23 cellular contexts compared by ENCODE assay signal in genomic region chr16:57897053-57897784, GRCh38.
"Had no signal": no experiment of that assay in that cellular context is flagged by ENCODE, and none has a peak within 500 bp of the region (broad histone marks: within the 10 kb centered on the region; RNA-seq: fewer than 3 reads in every experiment).

No MANE protein-coding gene starts in this region.

- H3K4me1 ChIP-seq: gastroesophageal sphincter, testis had no signal

- H3K9me3 Mint-ChIP-seq: natural killer cell had no signal

- H3K36me3 ChIP-seq: gastroesophageal sphincter, transverse colon had no signal

- H3K27me3 ChIP-seq: hepatocyte, testis had no signal

- H3K4me2 ChIP-seq: hepatocyte had no signal

- H2AFZ ChIP-seq: hepatocyte had no signal

- H3K79me2 ChIP-seq: hepatocyte had no signal

- H3K27ac Mint-ChIP-seq: activated naive CD8-positive, alpha-beta T cell; natural killer cell had no signal

- ATAC-seq: gastroesophageal sphincter; left cardiac atrium; natural killer cell; sciatic nerve; stimulated activated naive CD8-positive, alpha-beta T cell treated with anti-CD3 and anti-CD28 coated beads, Interleukin-15, Interleukin-2, amounts not matched to agents 100 U/mL and 50 U/mL, for 24 hours had no signal

- H3K27ac ChIP-seq: dorsolateral prefrontal cortex, gastroesophageal sphincter, hepatocyte, skin epidermis, testis, transverse colon, VCaP had no signal

- H3K4me3 ChIP-seq: dorsolateral prefrontal cortex, gastroesophageal sphincter, hepatocyte, skin epidermis, testis, transverse colon had no signal

- H3K4me3 Mint-ChIP-seq: activated naive CD8-positive, alpha-beta T cell; natural killer cell had no signal

- DNase-seq: activated CD4-positive, alpha-beta T cell treated with anti-CD3 and anti-CD28 coated beads for 4 hours; activated CD4-positive, alpha-beta T cell treated with anti-CD3 and anti-CD28 coated beads, Interleukin-2, amount 50 U/mL, for 4 hours; activated effector memory CD4-positive, alpha-beta T cell treated with Interleukin-2 at 50 U/mL for 16 hours; activated naive CD4-positive, alpha-beta T cell treated with Interleukin-2 at 50 U/mL for 16 hours; anterior cingulate cortex; dorsolateral prefrontal cortex; effector memory CD4-positive, alpha-beta T cell; islet precursor cell; left cardiac atrium; mesendoderm; natural killer cell; stimulated activated CD4-positive, alpha-beta T cell treated with anti-CD3 and anti-CD28 coated beads, Interleukin-12 subunit alpha, Interleukin-12 subunit beta, amount 100 ng/mL, for 4 hours; stimulated activated CD4-positive, alpha-beta T cell treated with anti-CD3 and anti-CD28 coated beads, Interleukin-4, amount 100 ng/mL, for 1 hour; stimulated activated naive CD8-positive, alpha-beta T cell treated with anti-CD3 and anti-CD28 coated beads, Interleukin-15, Interleukin-2, amounts not matched to agents 100 U/mL and 50 U/mL, for 24 hours; T-helper 9 cell; testis; transverse colon had no signal

- H3K36me3 Mint-ChIP-seq: activated naive CD8-positive, alpha-beta T cell; natural killer cell had no signal

- H3K9me3 ChIP-seq: gastroesophageal sphincter, testis, transverse colon had no signal
